In the genomic region with DNA sequence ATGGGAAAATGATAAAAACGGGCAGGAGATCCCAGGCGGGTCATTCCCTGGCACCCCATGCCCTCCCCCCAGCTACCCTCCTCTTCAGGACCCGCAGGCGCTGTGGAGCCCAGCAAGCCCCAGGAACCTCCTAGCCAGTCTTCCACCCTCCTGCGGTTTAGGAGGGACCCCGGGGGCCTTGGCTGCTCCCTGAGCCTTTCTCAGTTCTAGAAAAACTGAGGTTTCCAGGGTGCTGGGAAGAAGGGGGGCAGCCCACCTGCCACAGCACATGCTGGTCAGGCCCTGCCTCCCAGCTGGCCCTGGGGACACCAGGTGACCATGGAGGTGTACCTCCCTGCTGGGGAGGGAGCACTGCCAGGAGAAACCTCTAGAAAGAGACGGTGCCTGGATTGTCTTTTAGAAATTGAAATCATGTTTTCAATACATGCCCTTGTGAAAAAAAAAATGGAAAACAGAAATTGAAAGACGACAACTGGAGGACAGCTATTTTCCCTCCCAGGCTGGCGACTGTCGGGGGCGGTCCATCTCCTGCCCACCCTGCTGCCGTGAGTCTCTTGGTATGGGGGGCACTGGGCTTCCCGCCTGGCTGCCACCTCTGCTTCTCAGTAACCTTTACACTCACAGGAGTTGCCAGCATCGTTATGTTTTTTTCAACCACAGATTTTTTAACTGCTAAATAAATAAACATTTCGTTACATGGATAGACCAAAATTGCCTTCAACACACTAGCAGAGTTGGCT, we compare ENCODE assay signal across 18 cellular contexts.
DNase-seq lines count a peak whose midpoint lies in the region; ATAC-seq and TF ChIP-seq lines count a peak whose summit lies in the region.
"Had no signal": no experiment of that assay in that cellular context is flagged by ENCODE, and none has a peak within 500 bp of the region (broad histone marks: within the 10 kb centered on the region; RNA-seq: fewer than 3 reads in every experiment).

No MANE protein-coding gene starts in this region.

- H3K4me3 ChIP-seq in BE2C (ENCODE audit: low read depth, low read length) (no peak overlapping the region), BLaER1 (no peak overlapping the region), endodermal cell (ENCODE audit: low read length) (no peak overlapping the region)
- H3K4me3 ChIP-seq: SK-N-MC had no signal

- no peak overlapping the region for H3K4me3 Mint-ChIP-seq in endodermal cell
- no peak overlapping the region for H3K4me3 Mint-ChIP-seq in activated CD8-positive, alpha-beta T cell treated with anti-CD3 and anti-CD28 coated beads, Interleukin-2, amount 10 ng/mL, durations not matched to agents 7 days and 5 days
- H3K4me3 Mint-ChIP-seq: CD4-positive, alpha-beta T cell; H9 had no signal

- H3K27me3 ChIP-seq in BE2C = no peaks in the 10 kb centered on the region
- H3K27me3 ChIP-seq in BLaER1 = peaks cover 20% of the 10 kb centered on the region; the same call in 1 of the 2 replicates
- no peaks in the 10 kb centered on the region for H3K27me3 ChIP-seq in endodermal cell (ENCODE audit: control insufficient read depth, insufficient read depth, low read length, poor library complexity, severe bottlenecking)

- H3K36me3 ChIP-seq in BE2C (no peaks in the 10 kb centered on the region), BLaER1 (peaks cover 16% of the 10 kb centered on the region), endodermal cell (ENCODE audit: control insufficient read depth, insufficient read depth, low read length) (no peaks in the 10 kb centered on the region)

- H3K9me3 Mint-ChIP-seq in endodermal cell = no peaks in the 10 kb centered on the region
- no peaks in the 10 kb centered on the region for H3K9me3 Mint-ChIP-seq in activated CD8-positive, alpha-beta T cell treated with anti-CD3 and anti-CD28 coated beads, Interleukin-2, amount 10 ng/mL, durations not matched to agents 7 days and 5 days (ENCODE audit: insufficient read depth)
- H3K9me3 Mint-ChIP-seq: CD4-positive, alpha-beta T cell; H9 had no signal

- H3K9ac ChIP-seq in BLaER1 (no peak overlapping the region), endodermal cell (ENCODE audit: extremely low read depth, low read length, poor library complexity, severe bottlenecking) (no peak overlapping the region)
- H3K9ac ChIP-seq: KMS-11 had no signal

- no peaks in the 10 kb centered on the region for H3K4me1 ChIP-seq in BE2C
- H3K4me1 ChIP-seq in BLaER1 = peaks cover 53% of the 10 kb centered on the region
- H3K4me1 ChIP-seq in endodermal cell (ENCODE audit: control insufficient read depth, insufficient read depth, low read length) = no peaks in the 10 kb centered on the region
- H3K4me1 ChIP-seq: Caco-2 had no signal

- DNase-seq in BE2C = peak; percentile 3
- peak; percentile 26 for DNase-seq in endodermal cell
- peak; percentile 37 for DNase-seq in sciatic nerve (ENCODE audit: low spot score)
- DNase-seq in SKM-1 treated with dmso at 0.1 percent for 144 hours (lab: John Stamatoyannopoulos, UW; ENCODE audit: unreplicated experiment) = no peak
- DNase-seq in activated CD8-positive, alpha-beta T cell treated with anti-CD3 and anti-CD28 coated beads, Interleukin-2, amount 10 ng/mL, durations not matched to agents 7 days and 5 days = no peak
- DNase-seq: ACHN; CD4-positive, alpha-beta T cell; H9; NCI-H1417 treated with DMSO at 0.1 percent for 48 hours; NCI-H1930; NCI-H446 treated with DMSO at 0.1 percent for 48 hours; SHP77 had no signal

- H3K27me3 Mint-ChIP-seq in endodermal cell (ENCODE audit: insufficient read depth) = no peaks in the 10 kb centered on the region
- no peaks in the 10 kb centered on the region for H3K27me3 Mint-ChIP-seq in activated CD8-positive, alpha-beta T cell treated with anti-CD3 and anti-CD28 coated beads, Interleukin-2, amount 10 ng/mL, durations not matched to agents 7 days and 5 days (ENCODE audit: low read depth)
- H3K27me3 Mint-ChIP-seq: CD4-positive, alpha-beta T cell had no signal

- TF ChIP-seq CTCF in BE2C (IDR thresholded peaks at IDR 0.05; ENCODE audit: low read depth, low read length) (no peak), endodermal cell (conservative IDR thresholded peaks at IDR 0.05) (no peak)

- ATAC-seq in sciatic nerve (no peak), GM18870 (IDR thresholded peaks at IDR 0.05; ENCODE audit: unreplicated experiment) (no peak)
- ATAC-seq in activated CD8-positive, alpha-beta T cell treated with anti-CD3 and anti-CD28 coated beads, Interleukin-2, amount 10 ng/mL, durations not matched to agents 7 days and 5 days = no peak
- ATAC-seq: HepG2 had no signal

- H3K27ac Mint-ChIP-seq in endodermal cell = peak overlapping the region; percentile 59
- no peak overlapping the region for H3K27ac Mint-ChIP-seq in activated CD8-positive, alpha-beta T cell treated with anti-CD3 and anti-CD28 coated beads, Interleukin-2, amount 10 ng/mL, durations not matched to agents 7 days and 5 days
- H3K27ac Mint-ChIP-seq: CD4-positive, alpha-beta T cell had no signal

- no peaks in the 10 kb centered on the region for H3K36me3 Mint-ChIP-seq in endodermal cell (ENCODE audit: low read depth)
- no peaks in the 10 kb centered on the region for H3K36me3 Mint-ChIP-seq in activated CD8-positive, alpha-beta T cell treated with anti-CD3 and anti-CD28 coated beads, Interleukin-2, amount 10 ng/mL, durations not matched to agents 7 days and 5 days (ENCODE audit: low read depth)

- intact Hi-C loops in sciatic nerve (cut with DNase I) = no loop called here

- H3K4me1 Mint-ChIP-seq in endodermal cell = no peaks in the 10 kb centered on the region
- H3K4me1 Mint-ChIP-seq in activated CD8-positive, alpha-beta T cell treated with anti-CD3 and anti-CD28 coated beads, Interleukin-2, amount 10 ng/mL, durations not matched to agents 7 days and 5 days (ENCODE audit: low read depth) = no peaks in the 10 kb centered on the region

- POLR2A ChIA-PET in activated CD8-positive, alpha-beta T cell treated with anti-CD3 and anti-CD28 coated beads, Interleukin-2, amount 10 ng/mL, durations not matched to agents 7 days and 5 days (lab: Charles Lee) = no interaction called here

- H3K9me3 ChIP-seq in BE2C = no peaks in the 10 kb centered on the region
- no peaks in the 10 kb centered on the region for H3K9me3 ChIP-seq in BLaER1
- no peaks in the 10 kb centered on the region for H3K9me3 ChIP-seq in endodermal cell (ENCODE audit: control insufficient read depth, low read length)
- H3K9me3 ChIP-seq: Caco-2 had no signal

- CTCF ChIA-PET in activated CD8-positive, alpha-beta T cell treated with anti-CD3 and anti-CD28 coated beads, Interleukin-2, amount 10 ng/mL, durations not matched to agents 7 days and 5 days (lab: Charles Lee) = no interaction called here

- H3K4me2 ChIP-seq in BLaER1 = peak overlapping the region; percentile 68
- H3K4me2 ChIP-seq: KMS-11 had no signal

- H4K20me1 ChIP-seq in BLaER1 = peaks cover 97% of the 10 kb centered on the region

- WGBS in endodermal cell (ENCODE audit: insufficient coverage in 1 of 2, insufficient read length in 1 of 2), 2 experiments = 94 to 96% methylated on average over 8 to 15 of the region's 15 CpGs

- no peak overlapping the region for H3K27ac ChIP-seq in BLaER1
- no peak overlapping the region for H3K27ac ChIP-seq in endodermal cell (ENCODE audit: low read depth, low read length)
- H3K27ac ChIP-seq: KMS-11, SK-N-MC had no signal

Comparison
In these comparisons a context has a peak if more than half of its experiments do, and no peak if none do; other contexts are left out.
1. DNase-seq: peak in BE2C (single experiment), endodermal cell (single experiment) and sciatic nerve (single experiment); none in SKM-1 treated with dmso at 0.1 percent for 144 hours (single experiment) and activated CD8-positive, alpha-beta T cell treated with anti-CD3 and anti-CD28 coated beads, Interleukin-2, amount 10 ng/mL, durations not matched to agents 7 days and 5 days (single experiment).